ENCODE assay signal across 23 cellular contexts in genomic region chr3:154090116-154090420, GRCh38. TPM values are rescaled to one million over a fixed set of nuclear protein-coding genes. Genes with fewer than 3 reads are reported as not detected.
DNase-seq lines count a peak whose midpoint lies in the region; ATAC-seq and TF ChIP-seq lines count a peak whose summit lies in the region.
"Had no signal": no experiment of that assay in that cellular context is flagged by ENCODE, and none has a peak within 500 bp of the region (broad histone marks: within the 10 kb centered on the region; RNA-seq: fewer than 3 reads in every experiment).

No MANE protein-coding gene starts in this region.

- H3K36me3 Mint-ChIP-seq in WTC11, result peaks cover 9% of the 10 kb centered on the region
- H3K36me3 Mint-ChIP-seq: CD4-positive, alpha-beta memory T cell; stimulated activated effector memory CD8-positive, alpha-beta T cell treated with anti-CD3 and anti-CD28 coated beads, Interleukin-12 subunit alpha, Interleukin-12 subunit beta, amount 100 ng/mL, for 72 hours had no signal

- H3K27ac Mint-ChIP-seq in WTC11, result no peak overlapping the region
- H3K27ac Mint-ChIP-seq: activated CD8-positive, alpha-beta T cell treated with anti-CD3 and anti-CD28 coated beads, Interleukin-2, amount 10 ng/mL, durations not matched to agents 7 days and 5 days; activated T-helper 2 cell treated with anti-CD3 and anti-CD28 coated beads, Interferon-gamma antibody, Interleukin-2, Interleukin-4, amounts not matched to agents 10 μg/mL and 5 μg/mL and 100 μg/mL, durations not matched to agents 14 hours and 24 hours and 36 hours; brain; CD4-positive, alpha-beta memory T cell; stimulated activated effector memory CD8-positive, alpha-beta T cell treated with anti-CD3 and anti-CD28 coated beads, Interleukin-12 subunit alpha, Interleukin-12 subunit beta, amount 100 ng/mL, for 72 hours had no signal

- no CpG with 5 or more reads among the region's 3 CpGs for WGBS in mesendoderm (ENCODE audit: extremely low coverage, insufficient coverage, low lambda C conversion rate)

- no peaks in the 10 kb centered on the region for H3K9me2 ChIP-seq in PC-9 (ENCODE audit: insufficient read depth)

- H3K9ac ChIP-seq in mesendoderm (ENCODE audit: low read length), result no peak overlapping the region
- H3K9ac ChIP-seq: GM23248 had no signal

- H3K18ac ChIP-seq in mesendoderm (ENCODE audit: low read length), result no peak overlapping the region

- intact Hi-C loops in PC-9 (cut with micrococcal nuclease; ENCODE audit: unreplicated experiment), result no loop called here

- no peaks in the 10 kb centered on the region for H3K9me3 ChIP-seq in PC-9 (ENCODE audit: insufficient read depth, low read depth)

- H3F3A ChIP-seq in PC-9 (ENCODE audit: insufficient read depth, low read depth), result peaks cover 9% of the 10 kb centered on the region; the same call in 1 of the 2 replicates

- 0 out of 2 replicates have a peak overlapping the region, but pooled peaks have one; percentile 15 for H2AFZ ChIP-seq in PC-9
- H2AFZ ChIP-seq: GM23248 had no signal

- POLR2A ChIA-PET in PC-9 (lab: Charles Lee; ENCODE audit: unreplicated experiment), result interaction anchor here (0.6 kb wide), 1 partner anchor 1181 kb away, joined by 3 read pairs; no protein-coding TSS in a partner anchor
- POLR2A ChIA-PET in WTC11 (lab: Charles Lee), result interaction anchor here (0.6 kb wide), 1 partner anchor 56 kb away, joined by 4 read pairs; no protein-coding TSS in a partner anchor

- H2BK15ac ChIP-seq in mesendoderm (replicated peaks; ENCODE audit: low read depth), result no peak overlapping the region

- H3K4me1 ChIP-seq in PC-9 (replicated peaks; ENCODE audit: insufficient read depth) (peaks cover 23% of the 10 kb centered on the region), mesendoderm (ENCODE audit: control insufficient read depth, low read depth, low read length) (no peaks in the 10 kb centered on the region)

- H3K36me3 ChIP-seq in PC-9 (ENCODE audit: low read depth), result no peaks in the 10 kb centered on the region
- no peaks in the 10 kb centered on the region for H3K36me3 ChIP-seq in mesendoderm (ENCODE audit: control insufficient read depth, insufficient read depth, low read length)

- H3K79me1 ChIP-seq in mesendoderm (ENCODE audit: low read length), result no peaks in the 10 kb centered on the region

- peaks cover 16% of the 10 kb centered on the region for H3K4me1 Mint-ChIP-seq in WTC11
- H3K4me1 Mint-ChIP-seq: brain; CD4-positive, alpha-beta memory T cell; nephron; stimulated activated effector memory CD8-positive, alpha-beta T cell treated with anti-CD3 and anti-CD28 coated beads, Interleukin-12 subunit alpha, Interleukin-12 subunit beta, amount 100 ng/mL, for 72 hours had no signal

- peak overlapping the region; percentile 36; the same call in 1 of the 2 replicates for H3K4me3 ChIP-seq in PC-9
- H3K4me3 ChIP-seq in mesendoderm (ENCODE audit: low read length), result no peak overlapping the region
- H3K4me3 ChIP-seq: GM23248 had no signal

- H3K27ac ChIP-seq in 22Rv1 (peak overlapping the region; percentile 41), PC-9 (peak overlapping the region; percentile 39), mesendoderm (ENCODE audit: low read depth, low read length) (no peak overlapping the region), caudate nucleus (ENCODE audit: low read depth, low read length) (no peak overlapping the region)
- H3K27ac ChIP-seq: GM23248 had no signal

- H3K4me2 ChIP-seq in PC-9, result peak overlapping the region; percentile 74
- H3K4me2 ChIP-seq in mesendoderm (ENCODE audit: low read length), result no peak overlapping the region

- no peak; the same call in 1 of the 2 replicates for ATAC-seq in WTC11
- ATAC-seq: activated CD8-positive, alpha-beta T cell treated with anti-CD3 and anti-CD28 coated beads, Interleukin-2, amount 10 ng/mL, durations not matched to agents 7 days and 5 days; stimulated activated effector memory CD8-positive, alpha-beta T cell treated with anti-CD3 and anti-CD28 coated beads, Interleukin-12 subunit alpha, Interleukin-12 subunit beta, amount 100 ng/mL, for 72 hours had no signal

- BruUV-seq in PC-9 (replicated peaks; lab: Mats Ljungman, UMichigan), result no TSS peak

- H3K4ac ChIP-seq in mesendoderm (ENCODE audit: low read depth, low read length), result no peak overlapping the region

- H3K4me3 Mint-ChIP-seq in WTC11, result no peak overlapping the region
- H3K4me3 Mint-ChIP-seq: activated CD8-positive, alpha-beta T cell treated with anti-CD3 and anti-CD28 coated beads, Interleukin-2, amount 10 ng/mL, durations not matched to agents 7 days and 5 days; brain; CD4-positive, alpha-beta memory T cell; nephron; stimulated activated effector memory CD8-positive, alpha-beta T cell treated with anti-CD3 and anti-CD28 coated beads, Interleukin-12 subunit alpha, Interleukin-12 subunit beta, amount 100 ng/mL, for 72 hours had no signal

- no peak overlapping the region for H2BK5ac ChIP-seq in mesendoderm (ENCODE audit: low read length)

- no peak overlapping the region for H4K8ac ChIP-seq in mesendoderm (ENCODE audit: low read depth, low read length)

- CTCF ChIA-PET in PC-9 (lab: Charles Lee), result interaction anchor here (0.6 kb wide), 1 partner anchor 31 kb away, joined by 10 read pairs; the partner anchor contains the start of gene ARHGEF26
- CTCF ChIA-PET in WTC11 (lab: Charles Lee), result no interaction called here

- no peak overlapping the region for H3K23ac ChIP-seq in mesendoderm (ENCODE audit: low read length)

- no peak overlapping the region for H2AK5ac ChIP-seq in mesendoderm (ENCODE audit: low read length)

- H3K56ac ChIP-seq in mesendoderm (ENCODE audit: low read length), result no peak overlapping the region

- H3K27me3 Mint-ChIP-seq in WTC11 (ENCODE audit: low read depth), result no peaks in the 10 kb centered on the region
- H3K27me3 Mint-ChIP-seq: brain had no signal

- H3K9me3 Mint-ChIP-seq in WTC11, result peaks cover 16% of the 10 kb centered on the region
- H3K9me3 Mint-ChIP-seq: activated T-helper 2 cell treated with anti-CD3 and anti-CD28 coated beads, Interferon-gamma antibody, Interleukin-2, Interleukin-4, amounts not matched to agents 10 μg/mL and 5 μg/mL and 100 μg/mL, durations not matched to agents 14 hours and 24 hours and 36 hours; brain; nephron; stimulated activated effector memory CD8-positive, alpha-beta T cell treated with anti-CD3 and anti-CD28 coated beads, Interleukin-12 subunit alpha, Interleukin-12 subunit beta, amount 100 ng/mL, for 72 hours had no signal

- H3K27me3 ChIP-seq in PC-9 (ENCODE audit: insufficient read depth, low read depth) (no peaks in the 10 kb centered on the region), mesendoderm (ENCODE audit: insufficient read depth, low read length, poor library complexity) (no peaks in the 10 kb centered on the region)

- DNase-seq in PC-9 (peak; percentile 29 to 58), fibroblast of peridontal ligament (ENCODE audit: extremely low read depth) (peak; percentile 1), mesendoderm (peak; percentile 60), NCI-H1417 treated with DMSO at 0.1 percent for 48 hours (lab: John Stamatoyannopoulos, UW) (no peak), GM20000 (ENCODE audit: low spot score) (no peak), WTC11 (ENCODE audit: low spot score) (no peak), caudate nucleus (lab: John Stamatoyannopoulos, UW) (no peak)
- DNase-seq: activated CD8-positive, alpha-beta T cell treated with anti-CD3 and anti-CD28 coated beads, Interleukin-2, amount 10 ng/mL, durations not matched to agents 7 days and 5 days; activated naive CD4-positive, alpha-beta T cell treated with anti-CD3 and anti-CD28 coated beads, Interleukin-2, amount 50 U/mL, for 16 hours; amniotic stem cell; CD4-positive, alpha-beta memory T cell; EL; GM23248; head of caudate nucleus; Kasumi-1; stimulated activated CD4-positive, alpha-beta T cell treated with anti-CD3 and anti-CD28 coated beads, Interleukin-15, amount 100 ng/mL, for 24 hours; stimulated activated CD4-positive, alpha-beta T cell treated with anti-CD3 and anti-CD28 coated beads, Interleukin-4, amount 100 ng/mL, for 4 hours; substantia nigra had no signal

- TF ChIP-seq CTCF in 22Rv1 (IDR thresholded peaks at IDR 0.05) (no peak), PC-9 (conservative IDR thresholded peaks at IDR 0.05) (no peak), GM20000 (IDR thresholded peaks at IDR 0.05; ENCODE audit: extremely low read depth, missing control alignments) (no peak), WTC11 (IDR thresholded peaks at IDR 0.05) (no peak)

- H3K79me2 ChIP-seq in PC-9 (ENCODE audit: low read depth) (no peaks in the 10 kb centered on the region), mesendoderm (ENCODE audit: control insufficient read depth, insufficient read depth, low read length) (no peaks in the 10 kb centered on the region)

- H4K20me1 ChIP-seq in PC-9 (ENCODE audit: insufficient read depth), result no peaks in the 10 kb centered on the region

- no peak overlapping the region for H2BK120ac ChIP-seq in mesendoderm (ENCODE audit: low read depth, low read length)

- H4K5ac ChIP-seq in mesendoderm (ENCODE audit: low read length), result no peak overlapping the region

TF ChIP-seq in WTC11, 78 proteins besides CTCF, POLR2A, EP300 and RAD21 (continues in another document):
- TF ChIP-seq MYBL2 (CRISPR knock-in tag; IDR thresholded peaks at IDR 0.05) (no peak), GTF2I (CRISPR knock-in tag; conservative IDR thresholded peaks at IDR 0.05) (no peak), NR3C1 (CRISPR knock-in tag; conservative IDR thresholded peaks at IDR 0.05; ENCODE audit: low read depth) (no peak), SOX15 (CRISPR knock-in tag; IDR thresholded peaks at IDR 0.05) (no peak), ZNF671 (CRISPR knock-in tag; IDR thresholded peaks at IDR 0.05) (no peak), ZBTB43 (CRISPR knock-in tag; IDR thresholded peaks at IDR 0.05) (no peak)

RNA-seq across cellular contexts. Expression of gene ARHGEF26, which starts 31.1 kb away (rescaled TPM):
- total RNA-seq in PC-9 (2021) (7.9 and 10.0 TPM in 2 replicates), WTC11 (2021) (12.8 to 15.3 TPM (median 14.1 TPM) in 3 replicates)
- polyA plus RNA-seq in mesendoderm (2013, experiment 1 of 2), result 6.5 TPM
- polyA plus RNA-seq in mesendoderm (2013, experiment 2 of 2), result 6.7 TPM

Comparison
In these comparisons a context has a peak if more than half of its experiments do, and no peak if none do; other contexts are left out.
1. H3K27ac ChIP-seq: peak in 22Rv1 (single experiment) and PC-9 (single experiment); none in mesendoderm (single experiment) and caudate nucleus (single experiment).
2. DNase-seq: peak in PC-9 (2 of 2), fibroblast of peridontal ligament (single experiment) and mesendoderm (single experiment); none in NCI-H1417 treated with DMSO at 0.1 percent for 48 hours (single experiment), GM20000 (single experiment), WTC11 (single experiment) and caudate nucleus (0 of 61).